8 cellular contexts compared by ENCODE assay signal in genomic region chr11:64224151-64224890, GRCh38. TPM values are rescaled to one million over a fixed set of nuclear protein-coding genes. Genes with fewer than 3 reads are reported as not detected.
DNase-seq lines count a peak whose midpoint lies in the region; ATAC-seq and TF ChIP-seq lines count a peak whose summit lies in the region.

No MANE protein-coding gene starts in this region.

- H3K9me2 ChIP-seq in Loucy (replicated peaks; ENCODE audit: low read depth, low read length): no peaks in the 10 kb centered on the region

- H3K27me3 ChIP-seq in Loucy (ENCODE audit: insufficient read depth, low read length, poor library complexity, severe bottlenecking) (no peaks in the 10 kb centered on the region), mammary epithelial cell (ENCODE audit: insufficient read depth, low read length) (no peaks in the 10 kb centered on the region), ovary (no peaks in the 10 kb centered on the region)

- WGBS in mammary epithelial cell (ENCODE audit: low coverage, missing lambda C conversion rate): 79% methylated on average over 16 of the region's 17 CpGs
- WGBS in ovary, 3 donors: 84 to 88% (median 87%) methylated on average over 8 to 17 of the region's 17 CpGs

- peaks cover 27% of the 10 kb centered on the region for H4K20me1 ChIP-seq in Loucy (ENCODE audit: insufficient read depth, low read length, poor library complexity, severe bottlenecking)
- no peaks in the 10 kb centered on the region for H4K20me1 ChIP-seq in mammary epithelial cell (ENCODE audit: insufficient read depth, low read length)

- H3K4me1 ChIP-seq in Loucy (ENCODE audit: insufficient read depth, low read length, poor library complexity, severe bottlenecking): peaks cover 20% of the 10 kb centered on the region
- H3K4me1 ChIP-seq in mammary epithelial cell (ENCODE audit: insufficient read depth, low read length): peaks cover 39% of the 10 kb centered on the region
- H3K4me1 ChIP-seq in ovary (ENCODE audit: insufficient read depth): peaks cover 20% of the 10 kb centered on the region

- no peak for TF ChIP-seq CTCF in Loucy (conservative IDR thresholded peaks at IDR 0.05; ENCODE audit: low read length)
- TF ChIP-seq CTCF in mammary epithelial cell (conservative IDR thresholded peaks at IDR 0.05 in 1 of 2, IDR thresholded peaks at IDR 0.05 in 1 of 2; ENCODE audit: extremely low read depth in 1 of 2, insufficient read depth in 1 of 2, low read depth in 1 of 2, low read length in 2 of 2): no peak
- TF ChIP-seq CTCF in ovary (IDR thresholded peaks at IDR 0.05): no peak
- TF ChIP-seq CTCF in GM10266 (IDR thresholded peaks at IDR 0.05; ENCODE audit: control insufficient read depth, insufficient read depth, low read depth, missing control alignments): no peak

- no peaks in the 10 kb centered on the region for H3K9me3 ChIP-seq in Loucy (ENCODE audit: insufficient read depth, low read depth, low read length)
- no peaks in the 10 kb centered on the region for H3K9me3 ChIP-seq in mammary epithelial cell (replicated peaks; ENCODE audit: insufficient read depth, low read length)
- no peaks in the 10 kb centered on the region for H3K9me3 ChIP-seq in ovary

- dilution Hi-C loops in mammary epithelial cell (cut with HindIII; ENCODE audit: low sequenced_read_pairs): no loop called here

- H3K4me3 ChIP-seq in Loucy (ENCODE audit: low read length, poor library complexity, severe bottlenecking): peak overlapping the region; percentile 82
- no peak overlapping the region for H3K4me3 ChIP-seq in mammary epithelial cell (replicated peaks in 1 of 3; ENCODE audit: insufficient read depth in 1 of 3, low read depth in 2 of 3, low read length in 3 of 3)
- no peak overlapping the region for H3K4me3 ChIP-seq in ovary

- in situ Hi-C loops in mammary epithelial cell (cut with MboI; ENCODE audit: low sequenced_read_pairs in 2 of 2): no loop called here

- H3K27ac ChIP-seq in mammary epithelial cell (ENCODE audit: insufficient read depth, low read depth, low read length): no peak overlapping the region
- H3K27ac ChIP-seq in ovary: no peak overlapping the region

- H3K36me3 ChIP-seq in Loucy (ENCODE audit: insufficient read depth, low read length) (peaks cover 27% of the 10 kb centered on the region; the same call in 1 of the 2 replicates), mammary epithelial cell (ENCODE audit: insufficient read depth, low read length) (no peaks in the 10 kb centered on the region), ovary (no peaks in the 10 kb centered on the region)

- TF ChIP-seq EP300 in ovary (IDR thresholded peaks at IDR 0.05): no peak

- H3K4me2 ChIP-seq in Loucy (ENCODE audit: low read depth, low read length, poor library complexity, severe bottlenecking) (peak overlapping the region; percentile 100), mammary epithelial cell (ENCODE audit: insufficient read depth, low read depth, low read length) (no peak overlapping the region)

- H2AFZ ChIP-seq in Loucy (ENCODE audit: low read length): no peak overlapping the region
- no peak overlapping the region for H2AFZ ChIP-seq in mammary epithelial cell (ENCODE audit: low read depth, low read length)

- BruUV-seq in mammary epithelial cell (replicated peaks; lab: Mats Ljungman, UMichigan): TSS peak; percentile 45

- peaks cover 36% of the 10 kb centered on the region for H3K79me2 ChIP-seq in Loucy (ENCODE audit: insufficient read depth, low read length)
- H3K79me2 ChIP-seq in mammary epithelial cell (ENCODE audit: insufficient read depth, low read length): peaks cover 24% of the 10 kb centered on the region

- intact Hi-C loops in mammary epithelial cell (cut with micrococcal nuclease): no loop called here
- intact Hi-C loops in ovary (cut with DNase I): no loop called here
- intact Hi-C loops in head of caudate nucleus (cut with DNase I): no loop called here

- peak; percentile 34 for DNase-seq in EL
- peak; percentile 38 for DNase-seq in mammary epithelial cell
- DNase-seq in ovary: peak; percentile 16 to 41 (median 31)
- DNase-seq in head of caudate nucleus: no peak
- no peak for DNase-seq in GM10266 (ENCODE audit: extremely low spot score)

- no peak for TF ChIP-seq POLR2A in ovary (IDR thresholded peaks at IDR 0.05)

- CTCF ChIA-PET in mammary epithelial cell (lab: Charles Lee; ENCODE audit: low non-redundant PET): no interaction called here

- no peaks in the 10 kb centered on the region for H3F3A ChIP-seq in Loucy (ENCODE audit: low read depth)

- H3K9ac ChIP-seq in Loucy (ENCODE audit: low read depth, low read length, poor library complexity, severe bottlenecking) (peak overlapping the region; percentile 98), mammary epithelial cell (ENCODE audit: insufficient read depth, low read length) (no peak overlapping the region)

- ATAC-seq in GM21390 (IDR thresholded peaks at IDR 0.05; ENCODE audit: unreplicated experiment) (no peak), HG02885 (IDR thresholded peaks at IDR 0.05; ENCODE audit: poor library complexity, unreplicated experiment) (no peak)

RNA-seq across cellular contexts. Expression of gene TRPT1, which starts 1.7 kb away (rescaled TPM):
- total RNA-seq in mammary epithelial cell (10 to 100 TPM; 21.5 to 36.0 TPM), ovary (10 to 100 TPM; 23.4 to 41.4 (median 32.6) TPM)
- polyA plus RNA-seq in mammary epithelial cell (37.2 TPM), ovary (10 to 100 TPM; 16.6 to 37.4 TPM)
- 37.3 TPM for polyA minus RNA-seq in mammary epithelial cell

RNA-seq across cellular contexts. Expression of gene NUDT22, which starts 1.8 kb away (rescaled TPM):
- total RNA-seq in mammary epithelial cell (10 to 100 TPM; 52.5 to 64.7 TPM), ovary (10 to 100 TPM; 31.8 to 52.7 (median 42.2) TPM)
- polyA plus RNA-seq in mammary epithelial cell (37.2 TPM), ovary (10 to 100 TPM in 1 of 2 donors, 1 to 10 TPM in 1; 4.8 to 32.3 TPM)
- polyA minus RNA-seq in mammary epithelial cell: 61.6 TPM

RNA-seq across cellular contexts. Expression of gene DNAJC4, which starts 6.0 kb away (rescaled TPM):
- total RNA-seq in mammary epithelial cell: 10 to 100 TPM; 10.2 to 15.6 TPM
- polyA plus RNA-seq in mammary epithelial cell: 10.9 TPM
- polyA minus RNA-seq in mammary epithelial cell: 3.1 TPM
- 10 to 100 TPM; 25.0 to 62.2 (median 43.1) TPM for total RNA-seq in ovary
- polyA plus RNA-seq in ovary: 10 to 100 TPM; 28.8 to 69.1 TPM

RNA-seq across cellular contexts. Expression of gene VEGFB, which starts 10.1 kb away (rescaled TPM):
- 10 to 100 TPM; 13.0 to 82.7 TPM for total RNA-seq in mammary epithelial cell
- polyA plus RNA-seq in mammary epithelial cell: 20.4 TPM
- 69.9 TPM for polyA minus RNA-seq in mammary epithelial cell
- total RNA-seq in ovary: 100 to 1,000 TPM in 5 of 7 donors, 10 to 100 TPM in 2; 27.4 to 164 (median 125) TPM
- 100 to 1,000 TPM in 1 of 2 donors, 10 to 100 TPM in 1; 81.9 to 124 TPM for polyA plus RNA-seq in ovary

RNA-seq across cellular contexts. Expression of gene FKBP2, which starts 16.6 kb away (rescaled TPM):
- total RNA-seq in mammary epithelial cell: 10 to 100 TPM; 15.5 to 59.6 TPM
- polyA plus RNA-seq in mammary epithelial cell: 55.7 TPM
- 56.6 TPM for polyA minus RNA-seq in mammary epithelial cell
- total RNA-seq in ovary: 10 to 100 TPM; 41.4 to 88.0 (median 49.5) TPM
- polyA plus RNA-seq in ovary: 100 to 1,000 TPM in 1 of 2 donors, 10 to 100 TPM in 1; 25.1 to 132 TPM

Comparison
In these comparisons a context has a peak if more than half of its experiments do, and no peak if none do; other contexts are left out.
1. DNase-seq: peak in EL (single experiment), mammary epithelial cell (single experiment) and ovary (5 of 5); none in head of caudate nucleus (0 of 42) and GM10266 (single experiment).